Comparison of ENCODE assay signal across 11 cellular contexts in genomic region chr2:30164131-30164925, GRCh38. TPM values are rescaled to one million over a fixed set of nuclear protein-coding genes. Genes with fewer than 3 reads are reported as not detected.
DNase-seq lines count a peak whose midpoint lies in the region; ATAC-seq, FAIRE-seq and TF ChIP-seq lines count a peak whose summit lies in the region.
"Had no signal": no experiment of that assay in that cellular context is flagged by ENCODE, and none has a peak within 500 bp of the region (broad histone marks: within the 10 kb centered on the region; RNA-seq: fewer than 3 reads in every experiment).

No MANE protein-coding gene starts in this region.

- no peak overlapping the region for H3K4me2 ChIP-seq in HCT116 (ENCODE audit: low read length)
- H3K4me2 ChIP-seq: PC-9 had no signal

- BruUV-seq in HCT116 (replicated peaks; lab: Mats Ljungman, UMichigan) = no TSS peak

- no peak for TF ChIP-seq POLR2A in HCT116 (IDR thresholded peaks at IDR 0.05; ENCODE audit: borderline replicate concordance, extremely low read depth, insufficient read depth, insufficient read length)

- H2AFZ ChIP-seq in HCT116 (ENCODE audit: low read depth, low read length, poor library complexity, severe bottlenecking) = no peak overlapping the region
- H2AFZ ChIP-seq: PC-9 had no signal

- no peak overlapping the region for H3K4me3 ChIP-seq in HCT116 (replicated peaks in 1 of 2; ENCODE audit: low read depth in 1 of 2, low read length in 2 of 2)
- H3K4me3 ChIP-seq in bronchial epithelial cell (ENCODE audit: low read depth, low read length) = no peak overlapping the region
- H3K4me3 ChIP-seq in left lung = no peak overlapping the region
- H3K4me3 ChIP-seq: adrenal gland, gastrocnemius medialis, PC-9 had no signal

- H3K9ac ChIP-seq in HCT116 (ENCODE audit: low read length) = no peak overlapping the region

- no peaks in the 10 kb centered on the region for H3K9me3 ChIP-seq in HCT116 (ENCODE audit: control insufficient read depth in 1 of 2, insufficient read depth in 1 of 2, low read depth in 1 of 2, low read length in 2 of 2)
- no peaks in the 10 kb centered on the region for H3K9me3 ChIP-seq in left lung
- H3K9me3 ChIP-seq: adrenal gland, gastrocnemius medialis had no signal

- no peak overlapping the region for H3K27ac ChIP-seq in HCT116 (ENCODE audit: low read depth, low read length)
- H3K27ac ChIP-seq in left lung = no peak overlapping the region
- H3K27ac ChIP-seq: PC-9 had no signal

- peaks cover 0 to 3% of the 10 kb centered on the region in 2 experiments; a peak in 1 of 4 replicates for H3K36me3 ChIP-seq in HCT116 (ENCODE audit: control insufficient read depth in 1 of 2, insufficient read depth in 2 of 2, low read length in 2 of 2)
- H3K36me3 ChIP-seq in bronchial epithelial cell (ENCODE audit: control insufficient read depth, insufficient read depth, low read length) = no peaks in the 10 kb centered on the region
- H3K36me3 ChIP-seq in left lung = peaks cover 0 to 11% of the 10 kb centered on the region in 2 donors

- no peaks in the 10 kb centered on the region for H3K79me2 ChIP-seq in HCT116 (ENCODE audit: insufficient read depth, low read length)

- CTCF ChIA-PET in HCT116 (lab: Charles Lee) = interaction anchor here (0.8 to 4.9 kb wide), 28 partner anchors 9 to 1170 kb away, joined by 3 to 152 read pairs (median 5); partner anchors contain the start of gene YPEL5

- no peaks in the 10 kb centered on the region for H3K9me2 ChIP-seq in HCT116 (ENCODE audit: insufficient read depth)

- TF ChIP-seq RAD21 in HCT116 (IDR thresholded peaks at IDR 0.05; ENCODE audit: low read depth) = no peak

- H3K27me3 ChIP-seq in HCT116 (ENCODE audit: insufficient read depth, low read length) = no peaks in the 10 kb centered on the region
- no peaks in the 10 kb centered on the region for H3K27me3 ChIP-seq in bronchial epithelial cell (ENCODE audit: control insufficient read depth, insufficient read depth, low read length)
- no peaks in the 10 kb centered on the region for H3K27me3 ChIP-seq in left lung
- H3K27me3 ChIP-seq: adrenal gland, gastrocnemius medialis had no signal

- RAD21 ChIA-PET in HCT116 (lab: Charles Lee; ENCODE audit: low non-redundant PET in 1 of 2, low total read pairs in 2 of 2, uncharacterized antibody in 2 of 2, unreplicated experiment in 2 of 2) = interaction anchor here (0.5 to 2.2 kb wide), 11 partner anchors 18 to 550 kb away, joined by 3 to 19 read pairs (median 4); partner anchors contain the start of gene YPEL5 (in 1 of the 2)

- POLR2A ChIA-PET in HCT116 (lab: Charles Lee) = interaction anchor here (1.4 kb wide), 1 partner anchor 547 kb away, joined by 8 read pairs; no protein-coding TSS in a partner anchor

- FAIRE-seq in bronchial epithelial cell (lab: Jason Lieb, UNC) = no peak

- DNase-seq in AG08395 (ENCODE audit: low spot score) (peak; percentile 48), HCT116 (ENCODE audit: low read depth, low spot score) (no peak), bronchial epithelial cell (ENCODE audit: low read depth) (peak; percentile 53), left lung (no peak), HK-2 (ENCODE audit: unreplicated experiment) (no peak), NCI-H526 (lab: John Stamatoyannopoulos, UW) (no peak), DMS153 (lab: John Stamatoyannopoulos, UW) (no peak)

- intact Hi-C loops in HCT116 (cut with micrococcal nuclease) (loop anchor here (10.0 kb wide), 1 partner anchor 1160 kb away; no protein-coding TSS in a partner anchor), left lung (cut with DNase I) (no loop called here)

- H4K20me1 ChIP-seq in HCT116 (ENCODE audit: insufficient read depth) = no peaks in the 10 kb centered on the region; the same call in 1 of the 2 replicates

- TF ChIP-seq CTCF in HCT116 (IDR thresholded peaks at IDR 0.05 in 2 of 3, conservative IDR thresholded peaks at IDR 0.05 in 1 of 3; ENCODE audit: borderline replicate concordance in 1 of 3, insufficient read depth in 1 of 3, low read depth in 2 of 3, low read length in 2 of 3) (no peak), bronchial epithelial cell (IDR thresholded peaks at IDR 0.05; ENCODE audit: insufficient read depth, low read length, severe bottlenecking) (no peak), left lung (IDR thresholded peaks at IDR 0.05) (no peak)

- ATAC-seq in HCT116 (peak; percentile 31), left lung (peak; percentile 6), HG03521 (IDR thresholded peaks at IDR 0.05; ENCODE audit: unreplicated experiment) (no peak)

- H3K4me1 ChIP-seq in HCT116 (ENCODE audit: control insufficient read depth in 1 of 2, insufficient read depth in 2 of 2, low read length in 2 of 2) (peaks cover 0 to 6% of the 10 kb centered on the region in 2 experiments; a peak in 1 of 4 replicates), left lung (peaks cover 0 to 9% of the 10 kb centered on the region in 2 donors)

TF ChIP-seq in HCT116, 20 proteins besides CTCF, POLR2A, EP300 and RAD21:
- TF ChIP-seq, protein P1, sequence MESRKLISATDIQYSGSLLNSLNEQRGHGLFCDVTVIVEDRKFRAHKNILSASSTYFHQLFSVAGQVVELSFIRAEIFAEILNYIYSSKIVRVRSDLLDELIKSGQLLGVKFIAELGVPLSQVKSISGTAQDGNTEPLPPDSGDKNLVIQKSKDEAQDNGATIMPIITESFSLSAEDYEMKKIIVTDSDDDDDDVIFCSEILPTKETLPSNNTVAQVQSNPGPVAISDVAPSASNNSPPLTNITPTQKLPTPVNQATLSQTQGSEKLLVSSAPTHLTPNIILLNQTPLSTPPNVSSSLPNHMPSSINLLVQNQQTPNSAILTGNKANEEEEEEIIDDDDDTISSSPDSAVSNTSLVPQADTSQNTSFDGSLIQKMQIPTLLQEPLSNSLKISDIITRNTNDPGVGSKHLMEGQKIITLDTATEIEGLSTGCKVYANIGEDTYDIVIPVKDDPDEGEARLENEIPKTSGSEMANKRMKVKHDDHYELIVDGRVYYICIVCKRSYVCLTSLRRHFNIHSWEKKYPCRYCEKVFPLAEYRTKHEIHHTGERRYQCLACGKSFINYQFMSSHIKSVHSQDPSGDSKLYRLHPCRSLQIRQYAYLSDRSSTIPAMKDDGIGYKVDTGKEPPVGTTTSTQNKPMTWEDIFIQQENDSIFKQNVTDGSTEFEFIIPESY (IDR thresholded peaks at IDR 0.05; ENCODE audit: extremely low read depth, insufficient replicate concordance, low read length) = no peak
- TF ChIP-seq SP1 (IDR thresholded peaks at IDR 0.05; ENCODE audit: low read depth) = 0 out of 2 replicates have a peak, but pooled peaks have one; percentile 14
- TF ChIP-seq EZH2 (IDR thresholded peaks at IDR 0.05) = no peak

RNA-seq across cellular contexts. Expression of gene YPEL5, which starts 17.5 kb away (rescaled TPM):
- 27.1 TPM for total RNA-seq in HCT116 (2021; ENCODE audit: unreplicated experiment)
- 27.9 and 45.9 TPM in 2 replicates for polyA plus RNA-seq in HCT116 (2012)
- total RNA-seq in bronchial epithelial cell = 84.2 and 113 TPM in 2 replicates
- 100 to 1,000 TPM in 1 of 2 donors, 10 to 100 TPM in 1; 58.5 to 118 TPM for total RNA-seq in left lung

Comparison
In these comparisons a context has a peak if more than half of its experiments do, and no peak if none do; other contexts are left out.
1. DNase-seq: peak in AG08395 (single experiment) and bronchial epithelial cell (single experiment); none in HCT116 (single experiment), left lung (0 of 2), HK-2 (single experiment), NCI-H526 (0 of 2) and DMS153 (single experiment).